8 cellular contexts compared by ENCODE assay signal in genomic region chr17:74961657-74962360, GRCh38. TPM values are rescaled to one million over a fixed set of nuclear protein-coding genes. Genes with fewer than 3 reads are reported as not detected.
DNase-seq lines count a peak whose midpoint lies in the region; ATAC-seq and TF ChIP-seq lines count a peak whose summit lies in the region.

No MANE protein-coding gene starts in this region.

- peak; percentile 59 to 70 for ATAC-seq in CD4-positive, CD25-positive, alpha-beta regulatory T cell (ENCODE audit: low read depth in 2 of 2)
- ATAC-seq in activated CD8-positive, alpha-beta T cell treated with anti-CD3 and anti-CD28 coated beads for 36 hours: peak; percentile 79
- ATAC-seq in HG02588 (IDR thresholded peaks at IDR 0.05; ENCODE audit: unreplicated experiment): no peak

- intact Hi-C loops in activated CD8-positive, alpha-beta T cell treated with anti-CD3 and anti-CD28 coated beads for 36 hours (cut with micrococcal nuclease): no loop called here

- peak overlapping the region in 2 of 3 donors; percentile 63 to 71 for H3K27ac Mint-ChIP-seq in CD4-positive, CD25-positive, alpha-beta regulatory T cell
- H3K27ac Mint-ChIP-seq in activated CD8-positive, alpha-beta T cell treated with anti-CD3 and anti-CD28 coated beads for 36 hours: no peak overlapping the region

- no peak overlapping the region for H3K27ac ChIP-seq in CD4-positive, CD25-positive, alpha-beta regulatory T cell (ENCODE audit: insufficient read depth, low read length, poor library complexity, severe bottlenecking)

- H3K9me3 Mint-ChIP-seq in CD4-positive, CD25-positive, alpha-beta regulatory T cell: no peaks in the 10 kb centered on the region
- H3K9me3 Mint-ChIP-seq in activated CD8-positive, alpha-beta T cell treated with anti-CD3 and anti-CD28 coated beads for 36 hours: no peaks in the 10 kb centered on the region

- peaks cover 5% of the 10 kb centered on the region for H3K4me1 ChIP-seq in CD4-positive, CD25-positive, alpha-beta regulatory T cell (ENCODE audit: control insufficient read depth, insufficient read depth, low read length, poor library complexity, severe bottlenecking)

- TF ChIP-seq CTCF in activated CD8-positive, alpha-beta T cell treated with anti-CD3 and anti-CD28 coated beads for 36 hours (IDR thresholded peaks at IDR 0.05): peak; percentile 79

- H3K4me3 ChIP-seq in CD4-positive, CD25-positive, alpha-beta regulatory T cell (ENCODE audit: low read depth, low read length): no peak overlapping the region

- H3K36me3 ChIP-seq in CD4-positive, CD25-positive, alpha-beta regulatory T cell (ENCODE audit: control insufficient read depth, insufficient read depth, low read length): no peaks in the 10 kb centered on the region

- CTCF ChIA-PET in activated CD8-positive, alpha-beta T cell treated with anti-CD3 and anti-CD28 coated beads for 36 hours (lab: Charles Lee): interaction anchor here (0.6 to 4.8 kb wide), 63 partner anchors 10 to 494 kb away, joined by 3 to 122 read pairs (median 5); partner anchors contain the start of genes ATP5PD, CDR2L, GGA3 and HID1

- no peaks in the 10 kb centered on the region for H3K27me3 ChIP-seq in CD4-positive, CD25-positive, alpha-beta regulatory T cell (ENCODE audit: control insufficient read depth, insufficient read depth, low read length)

- no peaks in the 10 kb centered on the region for H3K27me3 Mint-ChIP-seq in CD4-positive, CD25-positive, alpha-beta regulatory T cell
- no peaks in the 10 kb centered on the region for H3K27me3 Mint-ChIP-seq in activated CD8-positive, alpha-beta T cell treated with anti-CD3 and anti-CD28 coated beads for 36 hours

- H3K4me1 Mint-ChIP-seq in CD4-positive, CD25-positive, alpha-beta regulatory T cell: peaks cover 0 to 8% (median 3%) of the 10 kb centered on the region in 4 donors
- peaks cover 3% of the 10 kb centered on the region for H3K4me1 Mint-ChIP-seq in activated CD8-positive, alpha-beta T cell treated with anti-CD3 and anti-CD28 coated beads for 36 hours (ENCODE audit: low read depth)

- no peaks in the 10 kb centered on the region for H3K36me3 Mint-ChIP-seq in CD4-positive, CD25-positive, alpha-beta regulatory T cell
- H3K36me3 Mint-ChIP-seq in activated CD8-positive, alpha-beta T cell treated with anti-CD3 and anti-CD28 coated beads for 36 hours (ENCODE audit: low read depth): no peaks in the 10 kb centered on the region

- no peaks in the 10 kb centered on the region for H3K9me3 ChIP-seq in CD4-positive, CD25-positive, alpha-beta regulatory T cell (ENCODE audit: control insufficient read depth in 2 of 2, low read length in 2 of 2)

- peak; percentile 70 to 84 (median 78) for DNase-seq in CD4-positive, CD25-positive, alpha-beta regulatory T cell
- DNase-seq in HPDE6-E6E7 (ENCODE audit: extremely low spot score) (peak; percentile 87), NCI-H82 treated with DMSO at 0.1 percent for 48 hours (lab: John Stamatoyannopoulos, UW; ENCODE audit: unreplicated experiment) (peak; percentile 79), ecto neural progenitor cell (ENCODE audit: low spot score) (peak; percentile 94), medulla oblongata (ENCODE audit: extremely low spot score) (peak; percentile 95)
- DNase-seq in activated CD8-positive, alpha-beta T cell treated with anti-CD3 and anti-CD28 coated beads for 36 hours: peak; percentile 91
- DNase-seq in stimulated activated CD8-positive, alpha-beta memory T cell treated with anti-CD3 and anti-CD28 coated beads, Interleukin-12 subunit alpha, Interleukin-12 subunit beta, amount 100 ng/mL, for 4 hours (ENCODE audit: low read depth): peak; percentile 57

- POLR2A ChIA-PET in activated CD8-positive, alpha-beta T cell treated with anti-CD3 and anti-CD28 coated beads for 36 hours (lab: Charles Lee): interaction anchor here (1.0 to 3.1 kb wide), 5 partner anchors 14 to 193 kb away, joined by 3 to 18 read pairs (median 3); partner anchors contain the start of genes JPT1, MRPL58 and NT5C

- peak overlapping the region in 1 of 4 donors; percentile 51 for H3K4me3 Mint-ChIP-seq in CD4-positive, CD25-positive, alpha-beta regulatory T cell
- H3K4me3 Mint-ChIP-seq in activated CD8-positive, alpha-beta T cell treated with anti-CD3 and anti-CD28 coated beads for 36 hours: no peak overlapping the region

RNA-seq across cellular contexts. Expression of gene HID1, which starts 10.8 kb away (rescaled TPM):
- total RNA-seq in CD4-positive, CD25-positive, alpha-beta regulatory T cell: 5.6 TPM
- polyA plus RNA-seq in CD4-positive, CD25-positive, alpha-beta regulatory T cell: 1 to 10 TPM; 1.4 to 2.7 (median 2.4) TPM
- 1 to 10 TPM; 1.4 to 1.7 TPM for total RNA-seq in activated CD8-positive, alpha-beta T cell treated with anti-CD3 and anti-CD28 coated beads for 36 hours

RNA-seq across cellular contexts. Expression of gene CDR2L, which starts 25.6 kb away (rescaled TPM):
- total RNA-seq in CD4-positive, CD25-positive, alpha-beta regulatory T cell: not detected
- polyA plus RNA-seq in CD4-positive, CD25-positive, alpha-beta regulatory T cell: under 1 TPM in 2 of 4 donors, not detected in 2; 0.05 to 0.09 TPM
- total RNA-seq in activated CD8-positive, alpha-beta T cell treated with anti-CD3 and anti-CD28 coated beads for 36 hours: under 1 TPM; 0.59 to 0.94 TPM

RNA-seq across cellular contexts. Expression of gene OTOP3, which starts 26.1 kb away (rescaled TPM):
- total RNA-seq in CD4-positive, CD25-positive, alpha-beta regulatory T cell: not detected
- polyA plus RNA-seq in CD4-positive, CD25-positive, alpha-beta regulatory T cell: not detected
- not detected for total RNA-seq in activated CD8-positive, alpha-beta T cell treated with anti-CD3 and anti-CD28 coated beads for 36 hours

RNA-seq across cellular contexts. Expression of gene OTOP2, which starts 37.7 kb away (rescaled TPM):
- not detected for total RNA-seq in CD4-positive, CD25-positive, alpha-beta regulatory T cell
- not detected for polyA plus RNA-seq in CD4-positive, CD25-positive, alpha-beta regulatory T cell
- total RNA-seq in activated CD8-positive, alpha-beta T cell treated with anti-CD3 and anti-CD28 coated beads for 36 hours: not detected

RNA-seq across cellular contexts. Expression of gene USH1G, which starts 38.8 kb away (rescaled TPM):
- total RNA-seq in CD4-positive, CD25-positive, alpha-beta regulatory T cell: not detected
- not detected for polyA plus RNA-seq in CD4-positive, CD25-positive, alpha-beta regulatory T cell
- not detected for total RNA-seq in activated CD8-positive, alpha-beta T cell treated with anti-CD3 and anti-CD28 coated beads for 36 hours
